ENCODE assay signal across 33 cellular contexts in the genomic region with DNA sequence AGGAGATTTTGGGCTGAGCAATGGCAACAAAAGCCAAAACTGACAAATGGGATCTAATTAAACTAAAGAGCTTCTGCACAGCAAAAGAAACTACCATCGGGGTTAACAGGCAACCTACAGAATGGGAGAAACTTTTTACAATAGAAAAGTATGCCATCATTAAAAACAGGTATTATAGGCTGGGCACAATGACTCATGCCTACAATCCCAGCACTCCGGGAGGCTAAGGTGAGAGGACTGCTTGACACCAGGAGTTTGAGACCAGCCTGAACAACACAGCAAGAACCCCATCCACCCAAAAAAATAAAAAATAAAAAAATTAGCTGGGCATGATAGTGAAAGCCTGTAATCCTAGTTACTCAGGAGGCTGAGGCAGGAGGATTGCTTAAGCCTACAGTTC.
"Had no signal": no experiment of that assay in that cellular context is flagged by ENCODE, and none has a peak within 500 bp of the region (broad histone marks: within the 10 kb centered on the region; RNA-seq: fewer than 3 reads in every experiment).

No MANE protein-coding gene starts in this region.

- H3K36me3 Mint-ChIP-seq: activated naive CD4-positive, alpha-beta T cell treated with anti-CD3 and anti-CD28 coated beads, Interleukin-2, amount 50 U/mL, for 72 hours; brain had no signal

- H3K9me3 ChIP-seq: ascending aorta, breast epithelium, colonic mucosa, gastrocnemius medialis, heart left ventricle had no signal

- H3K27me3 Mint-ChIP-seq: activated B cell treated with CpG ODN at 0.5 μM for 24 hours; activated CD4-positive, alpha-beta memory T cell treated with anti-CD3 and anti-CD28 coated beads, Interleukin-2, amount 10 ng/mL, durations not matched to agents 7 days and 5 days; activated CD4-positive, alpha-beta T cell treated with anti-CD3 and anti-CD28 coated beads, Interleukin-2, amount 10 ng/mL, durations not matched to agents 7 days and 5 days; activated naive CD4-positive, alpha-beta T cell treated with anti-CD3 and anti-CD28 coated beads, Interleukin-2, amount 10 ng/mL, durations not matched to agents 7 days and 5 days; activated naive CD8-positive, alpha-beta T cell treated with anti-CD3 and anti-CD28 coated beads, Interleukin-2, amount 10 ng/mL, durations not matched to agents 7 days and 5 days; activated T-cell treated with anti-CD3 and anti-CD28 coated beads, Interleukin-2, amount 50 U/mL, for 24 hours; brain; T-helper 17 cell had no signal

- H3K27ac Mint-ChIP-seq: activated B cell treated with CpG ODN at 0.5 μM for 24 hours; activated CD4-positive, alpha-beta memory T cell treated with anti-CD3 and anti-CD28 coated beads, Interleukin-2, amount 10 ng/mL, durations not matched to agents 7 days and 5 days; activated CD4-positive, alpha-beta T cell treated with anti-CD3 and anti-CD28 coated beads, Interleukin-2, amount 10 ng/mL, durations not matched to agents 7 days and 5 days; activated naive CD4-positive, alpha-beta T cell treated with anti-CD3 and anti-CD28 coated beads, Interleukin-2, amount 10 ng/mL, durations not matched to agents 7 days and 5 days; activated naive CD4-positive, alpha-beta T cell treated with anti-CD3 and anti-CD28 coated beads, Interleukin-2, amount 50 U/mL, for 72 hours; activated naive CD8-positive, alpha-beta T cell treated with anti-CD3 and anti-CD28 coated beads, Interleukin-2, amount 10 ng/mL, durations not matched to agents 7 days and 5 days; activated T-cell treated with anti-CD3 and anti-CD28 coated beads, Interleukin-2, amount 50 U/mL, for 24 hours; activated T-cell treated with anti-CD3 and anti-CD28 coated beads, Interleukin-2, amount 50 U/mL, for 72 hours; brain; T-helper 17 cell; T-helper 2 cell treated with Interferon-gamma antibody and Interleukin-4, amounts not matched to agents 5 μg/mL and 100 μg/mL, for 36 hours had no signal

- H3K4me1 ChIP-seq: colonic mucosa, gastrocnemius medialis had no signal

- H3K27me3 ChIP-seq: ascending aorta, breast epithelium, cardiac muscle cell, colonic mucosa, gastrocnemius medialis, heart left ventricle had no signal

- H3K9me3 Mint-ChIP-seq: activated CD4-positive, alpha-beta memory T cell treated with anti-CD3 and anti-CD28 coated beads, Interleukin-2, amount 10 ng/mL, durations not matched to agents 7 days and 5 days; activated CD4-positive, alpha-beta T cell treated with anti-CD3 and anti-CD28 coated beads, Interleukin-2, amount 10 ng/mL, durations not matched to agents 7 days and 5 days; activated naive CD4-positive, alpha-beta T cell treated with anti-CD3 and anti-CD28 coated beads, Interleukin-2, amount 10 ng/mL, durations not matched to agents 7 days and 5 days; activated naive CD4-positive, alpha-beta T cell treated with anti-CD3 and anti-CD28 coated beads, Interleukin-2, amount 50 U/mL, for 72 hours; activated naive CD8-positive, alpha-beta T cell treated with anti-CD3 and anti-CD28 coated beads, Interleukin-2, amount 10 ng/mL, durations not matched to agents 7 days and 5 days; activated T-cell treated with anti-CD3 and anti-CD28 coated beads, Interleukin-2, amount 50 U/mL, for 24 hours; activated T-cell treated with anti-CD3 and anti-CD28 coated beads, Interleukin-2, amount 50 U/mL, for 72 hours; brain; T-helper 2 cell treated with Interferon-gamma antibody and Interleukin-4, amounts not matched to agents 5 μg/mL and 100 μg/mL, for 36 hours had no signal

- H3K4me1 Mint-ChIP-seq: activated B cell treated with CpG ODN at 0.5 μM for 24 hours; activated CD4-positive, alpha-beta memory T cell treated with anti-CD3 and anti-CD28 coated beads, Interleukin-2, amount 10 ng/mL, durations not matched to agents 7 days and 5 days; activated CD4-positive, alpha-beta T cell treated with anti-CD3 and anti-CD28 coated beads, Interleukin-2, amount 10 ng/mL, durations not matched to agents 7 days and 5 days; activated naive CD4-positive, alpha-beta T cell treated with anti-CD3 and anti-CD28 coated beads, Interleukin-2, amount 10 ng/mL, durations not matched to agents 7 days and 5 days had no signal

- H3K27ac ChIP-seq: ascending aorta, breast epithelium, cardiac muscle cell, colonic mucosa, gastrocnemius medialis, heart left ventricle, WERI-Rb-1 had no signal

- H3K4me3 Mint-ChIP-seq: activated B cell treated with CpG ODN at 0.5 μM for 24 hours; activated CD4-positive, alpha-beta memory T cell treated with anti-CD3 and anti-CD28 coated beads, Interleukin-2, amount 10 ng/mL, durations not matched to agents 7 days and 5 days; activated CD4-positive, alpha-beta T cell treated with anti-CD3 and anti-CD28 coated beads, Interleukin-2, amount 10 ng/mL, durations not matched to agents 7 days and 5 days; activated naive CD4-positive, alpha-beta T cell treated with anti-CD3 and anti-CD28 coated beads, Interleukin-2, amount 10 ng/mL, durations not matched to agents 7 days and 5 days; activated naive CD8-positive, alpha-beta T cell treated with anti-CD3 and anti-CD28 coated beads, Interleukin-2, amount 10 ng/mL, durations not matched to agents 7 days and 5 days; activated T-cell treated with anti-CD3 and anti-CD28 coated beads, Interleukin-2, amount 50 U/mL, for 24 hours; activated T-cell treated with anti-CD3 and anti-CD28 coated beads, Interleukin-2, amount 50 U/mL, for 72 hours; brain; T-helper 17 cell; T-helper 2 cell treated with Interferon-gamma antibody and Interleukin-4, amounts not matched to agents 5 μg/mL and 100 μg/mL, for 36 hours had no signal

- H3K4me3 ChIP-seq: ascending aorta, breast epithelium, cardiac muscle cell, colonic mucosa, gastrocnemius medialis, heart left ventricle had no signal

- H3K36me3 ChIP-seq: breast epithelium, colonic mucosa, gastrocnemius medialis, WERI-Rb-1 had no signal

- DNase-seq: activated B cell treated with CpG ODN at 0.5 μM for 24 hours; activated CD4-positive, alpha-beta memory T cell treated with anti-CD3 and anti-CD28 coated beads, Interleukin-2, amount 10 ng/mL, durations not matched to agents 7 days and 5 days; activated CD4-positive, alpha-beta T cell treated with anti-CD3 and anti-CD28 coated beads for 4 hours; activated CD4-positive, alpha-beta T cell treated with anti-CD3 and anti-CD28 coated beads, Interleukin-2, amount 10 ng/mL, durations not matched to agents 7 days and 5 days; activated CD4-positive, alpha-beta T cell treated with anti-CD3 and anti-CD28 coated beads, Interleukin-2, amount 50 U/mL, for 4 hours; activated CD8-positive, alpha-beta memory T cell treated with anti-CD3 and anti-CD28 coated beads, Interleukin-2, amount 50 U/mL, for 48 hours; activated gamma-delta T cell; activated naive CD4-positive, alpha-beta T cell; activated naive CD4-positive, alpha-beta T cell treated with anti-CD3 and anti-CD28 coated beads, Interleukin-2, amount 10 ng/mL, durations not matched to agents 7 days and 5 days; activated naive CD8-positive, alpha-beta T cell treated with anti-CD3 and anti-CD28 coated beads, Interleukin-2, amount 10 ng/mL, durations not matched to agents 7 days and 5 days; activated T-cell treated with anti-CD3 and anti-CD28 coated beads for 4 hours; activated T-cell treated with anti-CD3 and anti-CD28 coated beads, Interleukin-2, amount 50 U/mL, for 24 hours; activated T-cell treated with anti-CD3 and anti-CD28 coated beads, Interleukin-2, amount 50 U/mL, for 72 hours; central memory CD4-positive, alpha-beta T cell; cerebellar nuclear complex; colonic mucosa; effector CD8-positive, alpha-beta T cell; foreskin fibroblast; gastrocnemius medialis; glutamatergic neuron; heart left ventricle; T-helper 1 cell; T-helper 17 cell; T1000; WERI-Rb-1 had no signal

- ATAC-seq: activated CD4-positive, CD25-positive, alpha-beta regulatory T cell treated with anti-CD3 and anti-CD28 coated beads, Interleukin-2, amount 50 U/mL, for 24 hours; activated naive CD4-positive, alpha-beta T cell treated with anti-CD3 and anti-CD28 coated beads, Interleukin-2, amount 50 U/mL, for 72 hours; activated T-cell treated with anti-CD3 and anti-CD28 coated beads, Interleukin-2, amount 50 U/mL, for 72 hours; esophagus mucosa; gastrocnemius medialis; heart left ventricle; T-helper 17 cell had no signal
